8 cellular contexts compared by ENCODE assay signal in the genomic region with DNA sequence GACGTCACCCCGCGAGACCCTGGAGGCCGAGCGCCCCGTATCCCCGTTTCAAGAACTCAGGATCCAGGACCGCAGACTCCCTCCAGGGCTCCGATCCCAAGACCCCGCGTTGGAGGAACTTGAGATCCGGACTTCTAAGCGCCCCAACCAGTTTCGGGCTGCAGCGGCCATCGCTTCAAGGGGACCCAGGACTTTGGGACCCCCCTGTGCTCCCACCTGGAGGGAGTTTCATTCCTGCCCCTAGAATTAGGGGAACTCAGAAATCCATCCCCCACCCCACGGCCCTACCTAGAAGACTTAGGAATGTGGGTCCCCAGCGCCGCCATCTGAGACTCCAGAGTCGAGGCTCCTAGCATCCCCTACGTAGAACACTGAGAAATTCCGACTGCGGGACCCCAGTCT. TPM values are rescaled to one million over a fixed set of nuclear protein-coding genes. Genes with fewer than 3 reads are reported as not detected.
A peak's percentile ranks its signal among the peaks of the same experiment; 100 is the strongest.
DNase-seq lines count a peak whose midpoint lies in the region; ATAC-seq and TF ChIP-seq lines count a peak whose summit lies in the region.

No MANE protein-coding gene starts in this region.

- H3K4me1 ChIP-seq in HUES64 (ENCODE audit: insufficient read depth, low read length) (peaks cover 28% of the 10 kb centered on the region), mucosa of descending colon (ENCODE audit: low read depth) (peaks cover 23% of the 10 kb centered on the region)

- intact Hi-C loops in MCF 10A (cut with micrococcal nuclease) (loop anchor here (1.0 to 2.0 kb wide), 4 partner anchors 11 to 300 kb away; no protein-coding TSS in a partner anchor), mucosa of descending colon (cut with DNase I, micrococcal nuclease) (no loop called here)

- H3K4me3 ChIP-seq in HUES64 (ENCODE audit: low read length) (peak overlapping the region; percentile 99), mucosa of descending colon (peak overlapping the region; percentile 37)

- BruUV-seq in MCF 10A (replicated peaks; lab: Mats Ljungman, UMichigan): no TSS peak

- POLR2A ChIA-PET in MCF 10A (lab: Yijun Ruan, JAX): interaction anchor here (1.1 to 2.2 kb wide), 6 partner anchors 8 to 23 kb away, joined by 4 to 110 read pairs (median 28); a partner anchor contains a TSS

- 0% methylated on average over 23 of the region's 23 CpGs for WGBS in HUES64

- H3K36me3 ChIP-seq in HUES64 (ENCODE audit: insufficient read depth, low read length) (peaks cover 20% of the 10 kb centered on the region), mucosa of descending colon (ENCODE audit: low read depth) (no peaks in the 10 kb centered on the region)

- H3K9me3 ChIP-seq in HUES64 (ENCODE audit: insufficient read depth, low read depth, low read length) (no peaks in the 10 kb centered on the region), mucosa of descending colon (no peaks in the 10 kb centered on the region)

- ATAC-seq in mucosa of descending colon: no peak
- ATAC-seq in GM19467 (IDR thresholded peaks at IDR 0.05; ENCODE audit: unreplicated experiment): no peak
- ATAC-seq in HG02885 (IDR thresholded peaks at IDR 0.05; ENCODE audit: poor library complexity, unreplicated experiment): no peak

- H3K27ac Mint-ChIP-seq in MCF 10A (ENCODE audit: low read depth, unreplicated experiment): peak overlapping the region; percentile 92

- peaks cover 26% of the 10 kb centered on the region for H3K4me1 Mint-ChIP-seq in MCF 10A (ENCODE audit: insufficient read depth, unreplicated experiment)

- H3K27me3 Mint-ChIP-seq in MCF 10A (ENCODE audit: insufficient read depth, unreplicated experiment): no peaks in the 10 kb centered on the region

- no peaks in the 10 kb centered on the region for H3K27me3 ChIP-seq in HUES64 (ENCODE audit: insufficient read depth, low read length)

- DNase-seq in MCF 10A (ENCODE audit: unreplicated experiment) (no peak), mucosa of descending colon (peak in 1 of 3 donors; percentile 62), MV-4-11 (lab: John Stamatoyannopoulos, UW) (no peak), SHP77 (lab: John Stamatoyannopoulos, UW) (no peak)

- H3K9ac ChIP-seq in HUES64 (ENCODE audit: low read depth, low read length): peak overlapping the region; percentile 95

- H3K9me3 Mint-ChIP-seq in MCF 10A (ENCODE audit: unreplicated experiment): no peaks in the 10 kb centered on the region

- peaks cover 46% of the 10 kb centered on the region for H3K36me3 Mint-ChIP-seq in MCF 10A (ENCODE audit: insufficient read depth, unreplicated experiment)

- TF ChIP-seq CTCF in 22Rv1 (IDR thresholded peaks at IDR 0.05) (no peak; the same call in 1 of the 2 replicates), MCF 10A (IDR thresholded peaks at IDR 0.05; ENCODE audit: unreplicated experiment) (no peak), mucosa of descending colon (IDR thresholded peaks at IDR 0.05) (no peak)

- CTCF ChIA-PET in MCF 10A (lab: Yijun Ruan, JAX): interaction anchor here (1.2 to 1.7 kb wide), 2 partner anchors 15 to 19 kb away, joined by 6 read pairs; no protein-coding TSS in a partner anchor

- H3K4me3 Mint-ChIP-seq in MCF 10A (ENCODE audit: unreplicated experiment): peak overlapping the region; percentile 94

- H3K27ac ChIP-seq in 22Rv1 (peak overlapping the region; percentile 98), HUES64 (ENCODE audit: low read depth, low read length) (peak overlapping the region; percentile 99)

RNA-seq across cellular contexts. Expression of a gene that starts 0.4 kb away (rescaled TPM):
- 39.8 TPM for polyA plus RNA-seq in HUES64 (2013, experiment 1 of 2)
- 46.8 TPM for polyA plus RNA-seq in HUES64 (2013, experiment 2 of 2)
- total RNA-seq in MCF 10A (2022): 19.2 and 19.6 TPM in 2 replicates
- total RNA-seq in mucosa of descending colon: 10 to 100 TPM in 2 of 3 donors, 1 to 10 TPM in 1; 6.5 to 26.7 (median 17.9) TPM

RNA-seq across cellular contexts. Expression of a gene that starts 6.2 kb away (rescaled TPM):
- polyA plus RNA-seq in HUES64 (2013, experiment 1 of 2): 4.4 TPM
- polyA plus RNA-seq in HUES64 (2013, experiment 2 of 2): 4.9 TPM
- total RNA-seq in MCF 10A (2022) (83.7 and 98.4 TPM in 2 replicates), mucosa of descending colon (100 to 1,000 TPM; 200 to 236 (median 235) TPM)

RNA-seq across cellular contexts. Expression of a gene that starts 21.7 kb away (rescaled TPM):
- 26.0 TPM for polyA plus RNA-seq in HUES64 (2013, experiment 1 of 2)
- polyA plus RNA-seq in HUES64 (2013, experiment 2 of 2): 27.6 TPM
- 24.3 and 31.7 TPM in 2 replicates for total RNA-seq in MCF 10A (2022)
- 10 to 100 TPM; 28.4 to 31.2 (median 28.8) TPM for total RNA-seq in mucosa of descending colon

RNA-seq across cellular contexts. Expression of a gene that starts 22.0 kb away (rescaled TPM):
- 36.1 TPM for polyA plus RNA-seq in HUES64 (2013, experiment 1 of 2)
- polyA plus RNA-seq in HUES64 (2013, experiment 2 of 2): 33.1 TPM
- 47.0 and 48.5 TPM in 2 replicates for total RNA-seq in MCF 10A (2022)
- 10 to 100 TPM; 28.1 to 44.8 (median 32.3) TPM for total RNA-seq in mucosa of descending colon

RNA-seq across cellular contexts. Expression of a gene that starts 22.9 kb away (rescaled TPM):
- 2,127 TPM for polyA plus RNA-seq in HUES64 (2013, experiment 1 of 2)
- 2,103 TPM for polyA plus RNA-seq in HUES64 (2013, experiment 2 of 2)
- total RNA-seq in MCF 10A (2022) (2,837 and 2,909 TPM in 2 replicates), mucosa of descending colon (1,000 to 10,000 TPM; 1,270 to 1,804 (median 1,507) TPM)
